In the genomic region with DNA sequence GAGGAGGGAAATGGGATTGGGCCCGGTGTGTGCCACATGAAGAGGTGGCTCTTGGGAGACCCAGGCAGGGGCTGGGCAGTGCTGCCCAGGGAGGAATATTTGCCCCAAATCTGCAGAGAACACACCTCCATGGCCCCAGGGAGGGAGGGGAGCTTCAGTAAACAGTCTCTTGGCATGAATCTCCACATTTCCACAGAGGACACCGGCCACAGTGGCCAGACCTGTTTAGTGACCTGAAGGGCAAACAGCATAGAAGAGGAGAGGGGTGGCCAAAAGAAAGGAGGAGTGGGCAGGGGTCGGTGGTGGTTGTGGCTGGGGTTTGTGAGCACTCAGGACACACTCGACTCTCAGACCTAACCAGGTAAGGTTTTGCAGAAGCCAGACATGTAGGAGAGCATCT, we compare ENCODE assay signal across 10 cellular contexts. TPM values are rescaled to one million over a fixed set of nuclear protein-coding genes. Genes with fewer than 3 reads are reported as not detected.
DNase-seq lines count a peak whose midpoint lies in the region; ATAC-seq and TF ChIP-seq lines count a peak whose summit lies in the region.
"Had no signal": no experiment of that assay in that cellular context is flagged by ENCODE, and none has a peak within 500 bp of the region (broad histone marks: within the 10 kb centered on the region; RNA-seq: fewer than 3 reads in every experiment).

No MANE protein-coding gene starts in this region.

- TF ChIP-seq POLR2A in breast epithelium (IDR thresholded peaks at IDR 0.05): no peak

- no peak overlapping the region for H2AFZ ChIP-seq in ACC112 (ENCODE audit: low read length, unreplicated experiment)

- TF ChIP-seq CTCF in breast epithelium (IDR thresholded peaks at IDR 0.05): no peak

- H3K27me3 Mint-ChIP-seq in naive thymus-derived CD8-positive, alpha-beta T cell: peaks cover 3 to 17% (median 11%) of the 10 kb centered on the region in 5 donors

- peaks cover 18 to 32% (median 23%) of the 10 kb centered on the region in 4 donors for H3K4me1 Mint-ChIP-seq in naive thymus-derived CD8-positive, alpha-beta T cell

- H3K4me3 ChIP-seq in ACC112 (ENCODE audit: low read depth, low read length): no peak overlapping the region
- peak overlapping the region in 1 of 3 donors; percentile 34 for H3K4me3 ChIP-seq in breast epithelium

- H3K27me3 ChIP-seq in ACC112 (ENCODE audit: insufficient read depth, low read length) (no peaks in the 10 kb centered on the region; the same call in 1 of the 2 replicates), breast epithelium (no peaks in the 10 kb centered on the region)

- no peaks in the 10 kb centered on the region for H3K36me3 Mint-ChIP-seq in naive thymus-derived CD8-positive, alpha-beta T cell
- H3K36me3 Mint-ChIP-seq: immature natural killer cell had no signal

- H3K36me3 ChIP-seq in ACC112 (ENCODE audit: insufficient read depth, low read length): no peaks in the 10 kb centered on the region
- no peaks in the 10 kb centered on the region for H3K36me3 ChIP-seq in breast epithelium

- no peak for ATAC-seq in naive thymus-derived CD8-positive, alpha-beta T cell

- peak overlapping the region in 8 of 10 donors; percentile 3 to 65 (median 31) for H3K4me3 Mint-ChIP-seq in naive thymus-derived CD8-positive, alpha-beta T cell

- peak overlapping the region in 7 of 10 donors; percentile 64 to 86 (median 73) for H3K27ac Mint-ChIP-seq in naive thymus-derived CD8-positive, alpha-beta T cell

- peak; percentile 31 for DNase-seq in LoVo (ENCODE audit: low spot score)
- DNase-seq in breast epithelium (ENCODE audit: low spot score in 2 of 2): peak in 1 of 2 donors; percentile 71
- no peak for DNase-seq in naive thymus-derived CD8-positive, alpha-beta T cell
- DNase-seq in SKM-1 (lab: John Stamatoyannopoulos, UW; ENCODE audit: unreplicated experiment): no peak
- no peak for DNase-seq in globus pallidus (ENCODE audit: low spot score)
- DNase-seq in SIG-M5 treated with dmso at 0.1 percent for 504 hours (lab: John Stamatoyannopoulos, UW; ENCODE audit: unreplicated experiment): no peak
- no peak for DNase-seq in DMS79 treated with DMSO at 0.1 percent for 48 hours (lab: John Stamatoyannopoulos, UW)
- DNase-seq: NCI-H2081 had no signal

- H3K4me1 ChIP-seq in ACC112 (ENCODE audit: control insufficient read depth, insufficient read depth, low read length, unreplicated experiment) (peaks cover 31% of the 10 kb centered on the region), breast epithelium (peaks cover 3 to 23% of the 10 kb centered on the region in 2 donors)

- no peaks in the 10 kb centered on the region for H3K9me3 Mint-ChIP-seq in naive thymus-derived CD8-positive, alpha-beta T cell
- H3K9me3 Mint-ChIP-seq: immature natural killer cell had no signal

- POLR2A ChIA-PET in naive thymus-derived CD8-positive, alpha-beta T cell (lab: Charles Lee): interaction anchor here (1.2 kb wide), 1 partner anchor 64 kb away, joined by 5 read pairs; no protein-coding TSS in a partner anchor

- no peaks in the 10 kb centered on the region for H3K9me3 ChIP-seq in breast epithelium

- no peaks in the 10 kb centered on the region for H3K79me2 ChIP-seq in ACC112 (ENCODE audit: control insufficient read depth, insufficient read depth, low read length, unreplicated experiment)

- intact Hi-C loops in breast epithelium (cut with DNase I; ENCODE audit: low total_unique reads): no loop called here

- peak overlapping the region; percentile 63 for H3K27ac ChIP-seq in ACC112 (ENCODE audit: low read depth, low read length)
- H3K27ac ChIP-seq in breast epithelium: peak overlapping the region; percentile 95 to 96

RNA-seq across cellular contexts. Expression of gene IFFO2, which starts 54.0 kb away (rescaled TPM):
- total RNA-seq in breast epithelium: 10 to 100 TPM in 2 of 3 donors, 1 to 10 TPM in 1; 5.8 to 35.3 (median 34.4) TPM
- 10 to 100 TPM; 29.0 to 30.7 TPM for total RNA-seq in naive thymus-derived CD8-positive, alpha-beta T cell
- polyA plus RNA-seq in naive thymus-derived CD8-positive, alpha-beta T cell: 1 to 10 TPM; 1.6 to 4.4 (median 4.4) TPM
